ENCODE assay signal across 26 cellular contexts in genomic region chr17:11564483-11565380, GRCh38. TPM values are rescaled to one million over a fixed set of nuclear protein-coding genes. Genes with fewer than 3 reads are reported as not detected.
A peak's percentile ranks its signal among the peaks of the same experiment; 100 is the strongest.
DNase-seq lines count a peak whose midpoint lies in the region; ATAC-seq and TF ChIP-seq lines count a peak whose summit lies in the region.
"Had no signal": no experiment of that assay in that cellular context is flagged by ENCODE, and none has a peak within 500 bp of the region (broad histone marks: within the 10 kb centered on the region; RNA-seq: fewer than 3 reads in every experiment).

No MANE protein-coding gene starts in this region.

- H3K9me3 ChIP-seq in testis = no peaks in the 10 kb centered on the region
- H3K9me3 ChIP-seq: MG63, Peyer's patch had no signal

- H3K27me3 ChIP-seq in testis = no peaks in the 10 kb centered on the region
- H3K27me3 ChIP-seq: MG63, Peyer's patch had no signal

- no peaks in the 10 kb centered on the region for H3K4me1 ChIP-seq in testis
- H3K4me1 ChIP-seq: Peyer's patch had no signal

- no peak for TF ChIP-seq CTCF in testis (IDR thresholded peaks at IDR 0.05)
- TF ChIP-seq CTCF in activated CD8-positive, alpha-beta T cell treated with anti-CD3 and anti-CD28 coated beads for 36 hours (IDR thresholded peaks at IDR 0.05) = no peak

- POLR2A ChIA-PET in activated CD8-positive, alpha-beta T cell treated with anti-CD3 and anti-CD28 coated beads for 36 hours (lab: Charles Lee) = no interaction called here

- no peak overlapping the region for H3K4me3 Mint-ChIP-seq in activated CD8-positive, alpha-beta T cell treated with anti-CD3 and anti-CD28 coated beads for 36 hours
- H3K4me3 Mint-ChIP-seq: CD8-positive, alpha-beta memory T cell; H9; HFFc6 had no signal

- H3K4me3 ChIP-seq in testis = no peak overlapping the region
- H3K4me3 ChIP-seq: GM12878, K562, MG63, Peyer's patch had no signal

- WGBS in testis, 2 donors = 61 to 64% methylated on average over 4 of the region's 4 CpGs

- peak; percentile 34 for DNase-seq in DMS 273 (lab: John Stamatoyannopoulos, UW; ENCODE audit: unreplicated experiment)
- DNase-seq in DMS 273 treated with DMSO at 0.1 percent for 48 hours (lab: John Stamatoyannopoulos, UW) = no peak
- DNase-seq in cerebellum (ENCODE audit: low spot score) = peak; percentile 6
- DNase-seq in midbrain (lab: John Stamatoyannopoulos, UW) = peak; percentile 72
- DNase-seq in testis = peak; percentile 28
- DNase-seq in activated CD8-positive, alpha-beta T cell treated with anti-CD3 and anti-CD28 coated beads for 36 hours = no peak
- DNase-seq in activated naive CD4-positive, alpha-beta T cell treated with anti-CD3 and anti-CD28 coated beads, Interleukin-2, amount 50 U/mL, for 16 hours = no peak
- DNase-seq in DMS53 (lab: John Stamatoyannopoulos, UW) = no peak
- DNase-seq: Calu3; CD8-positive, alpha-beta memory T cell; DMS79; H9; HFFc6; MG63; NCI-H1417; NCI-H1694 treated with DMSO at 0.1 percent for 48 hours; NCI-H2081 treated with DMSO at 0.1 percent for 48 hours; NCI-H2171 treated with DMSO at 0.1 percent for 48 hours; NCI-H524 treated with DMSO at 0.1 percent for 48 hours; NCI-H82; Peyer's patch had no signal

- H3K27me3 Mint-ChIP-seq in activated CD8-positive, alpha-beta T cell treated with anti-CD3 and anti-CD28 coated beads for 36 hours = no peaks in the 10 kb centered on the region

- no peak for TF ChIP-seq POLR2A in testis (IDR thresholded peaks at IDR 0.05)

- no peaks in the 10 kb centered on the region for H3K36me3 Mint-ChIP-seq in activated CD8-positive, alpha-beta T cell treated with anti-CD3 and anti-CD28 coated beads for 36 hours (ENCODE audit: low read depth)
- H3K36me3 Mint-ChIP-seq: CD8-positive, alpha-beta memory T cell had no signal

- ATAC-seq in activated CD8-positive, alpha-beta T cell treated with anti-CD3 and anti-CD28 coated beads for 36 hours = no peak
- ATAC-seq: GM12878, HepG2, K562 had no signal

- no peak overlapping the region for H3K27ac ChIP-seq in testis
- H3K27ac ChIP-seq: 22Rv1, HL-60, Peyer's patch had no signal

- H3K9me3 Mint-ChIP-seq in activated CD8-positive, alpha-beta T cell treated with anti-CD3 and anti-CD28 coated beads for 36 hours = peaks cover 5% of the 10 kb centered on the region
- H3K9me3 Mint-ChIP-seq: H9 had no signal

- H3K36me3 ChIP-seq in testis (ENCODE audit: low read depth, missing control alignments) = no peaks in the 10 kb centered on the region
- H3K36me3 ChIP-seq: MG63, Peyer's patch had no signal

- CTCF ChIA-PET in activated CD8-positive, alpha-beta T cell treated with anti-CD3 and anti-CD28 coated beads for 36 hours (lab: Charles Lee) = interaction anchor here (1.2 kb wide), 1 partner anchor 9 kb away, joined by 3 read pairs; no protein-coding TSS in a partner anchor

- intact Hi-C loops in testis (cut with DNase I; ENCODE audit: low total_unique reads) = no loop called here
- intact Hi-C loops in activated CD8-positive, alpha-beta T cell treated with anti-CD3 and anti-CD28 coated beads for 36 hours (cut with micrococcal nuclease) = no loop called here

- no peaks in the 10 kb centered on the region for H3K4me1 Mint-ChIP-seq in activated CD8-positive, alpha-beta T cell treated with anti-CD3 and anti-CD28 coated beads for 36 hours (ENCODE audit: low read depth)
- H3K4me1 Mint-ChIP-seq: CD8-positive, alpha-beta memory T cell had no signal

- H3K27ac Mint-ChIP-seq in activated CD8-positive, alpha-beta T cell treated with anti-CD3 and anti-CD28 coated beads for 36 hours = no peak overlapping the region
- H3K27ac Mint-ChIP-seq: CD8-positive, alpha-beta memory T cell; H9; HFFc6 had no signal

RNA-seq across cellular contexts. Expression of gene DNAH9, which starts 33.5 kb away (rescaled TPM):
- total RNA-seq in cerebellum (5.4 TPM), testis (10 to 100 TPM; 15.4 to 19.4 TPM)
- 22.9 TPM for polyA plus RNA-seq in testis (ENCODE audit: insufficient read depth, low read depth, low replicate concordance)
- not detected for total RNA-seq in activated CD8-positive, alpha-beta T cell treated with anti-CD3 and anti-CD28 coated beads for 36 hours
- total RNA-seq: CD8-positive, alpha-beta memory T cell; HepG2; HFFc6; K562 had no signal
- polyA plus RNA-seq: CD8-positive, alpha-beta memory T cell; HepG2; K562 had no signal

Comparison
In these comparisons a context has a peak if more than half of its experiments do, and no peak if none do; other contexts are left out.
1. DNase-seq: peak in DMS 273 (single experiment), cerebellum (single experiment), midbrain (single experiment) and testis (single experiment); none in DMS 273 treated with DMSO at 0.1 percent for 48 hours (single experiment), activated CD8-positive, alpha-beta T cell treated with anti-CD3 and anti-CD28 coated beads for 36 hours (single experiment), activated naive CD4-positive, alpha-beta T cell treated with anti-CD3 and anti-CD28 coated beads, Interleukin-2, amount 50 U/mL, for 16 hours (single experiment) and DMS53 (single experiment).